ENCODE assay signal across 8 cellular contexts in genomic region chr4:101118641-101119040, GRCh38.
"Had no signal": no experiment of that assay in that cellular context is flagged by ENCODE, and none has a peak within 500 bp of the region (broad histone marks: within the 10 kb centered on the region; RNA-seq: fewer than 3 reads in every experiment).

No MANE protein-coding gene starts in this region.

- H3K9me3 ChIP-seq: HAP-1 had no signal

- DNase-seq: GM23248, GOT3, H7, KBM-7 had no signal

- H3K4me3 ChIP-seq: GM23248, HAP-1 had no signal

- ATAC-seq: HepG2 had no signal

- H3K36me3 ChIP-seq: HAP-1 had no signal

- H3K27ac ChIP-seq: GM23248, HL-60, KMS-11 had no signal
